ENCODE assay signal across 8 cellular contexts in the genomic region with DNA sequence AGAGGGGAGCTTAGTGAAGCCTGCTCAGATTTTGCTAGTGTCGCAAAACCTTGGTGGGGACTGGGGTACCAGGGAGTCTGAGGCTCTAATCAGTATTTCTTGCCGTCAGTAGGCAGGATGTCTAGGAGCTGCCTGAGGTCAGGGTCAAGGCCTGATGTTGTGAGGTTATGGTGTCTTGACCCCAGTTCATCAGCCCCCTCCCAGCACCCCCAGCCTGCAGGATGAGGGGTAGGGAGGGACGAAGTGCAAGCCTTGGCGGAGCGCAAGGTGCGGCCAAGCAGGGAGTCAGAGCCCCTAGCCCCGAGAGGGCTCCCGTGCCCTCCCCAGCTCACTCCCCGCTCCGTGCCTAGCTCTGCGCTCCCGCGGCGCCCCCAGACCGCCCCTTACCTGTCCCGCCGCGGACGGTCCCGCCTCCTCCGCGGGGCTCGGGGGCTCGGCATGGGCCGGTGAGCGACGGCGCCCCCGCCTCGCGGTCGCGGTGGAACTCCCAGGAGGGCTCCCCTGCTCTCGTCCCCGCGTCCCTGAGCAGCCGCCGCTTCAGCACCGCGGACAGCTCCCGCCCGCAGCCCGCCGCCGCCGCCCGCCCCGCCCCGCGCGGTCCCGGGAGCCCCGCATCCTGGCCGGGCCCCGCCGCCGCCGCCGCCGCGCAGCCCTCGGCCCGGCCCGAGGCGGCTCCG. TPM values are rescaled to one million over a fixed set of nuclear protein-coding genes. Genes with fewer than 3 reads are reported as not detected.
A peak's percentile ranks its signal among the peaks of the same experiment; 100 is the strongest.
DNase-seq lines count a peak whose midpoint lies in the region; ATAC-seq and TF ChIP-seq lines count a peak whose summit lies in the region.

No MANE protein-coding gene starts in this region.

- no peaks in the 10 kb centered on the region for H3K27me3 ChIP-seq in aorta (ENCODE audit: control insufficient read depth in 1 of 2, insufficient read depth in 2 of 2, low read length in 1 of 2)

- ATAC-seq in aorta (ENCODE audit: low FRiP score) = peak; percentile 68
- no peak for ATAC-seq in HG02885 (IDR thresholded peaks at IDR 0.05; ENCODE audit: poor library complexity, unreplicated experiment)

- 3 to 4% methylated on average over 27 to 66 of the region's 66 CpGs for WGBS in aorta, 2 donors

- DNase-seq in GM20000 (ENCODE audit: low spot score) (peak; percentile 89), dermis blood vessel endothelial cell (peak; percentile 40), mucosa of gallbladder (ENCODE audit: low spot score) (peak; percentile 21), aorta (peak in 1 of 2 donors; percentile 81), cortex of kidney (lab: John Stamatoyannopoulos, UW) (no peak), NCI-H446 treated with DMSO at 0.1 percent for 48 hours (lab: John Stamatoyannopoulos, UW) (no peak)
- peak; percentile 64 for DNase-seq in activated CD4-positive, CD25-positive, alpha-beta regulatory T cell treated with anti-CD3 and anti-CD28 coated beads, Interleukin-2, amount 50 U/mL, for 72 hours

- peaks cover 2% of the 10 kb centered on the region for H3K9me3 ChIP-seq in aorta (ENCODE audit: control insufficient read depth, low read length)

- intact Hi-C loops in aorta (cut with DNase I) = no loop called here

- H3K4me3 ChIP-seq in aorta (ENCODE audit: low read length in 2 of 2) = no peak overlapping the region

- H3K4me1 ChIP-seq in aorta (ENCODE audit: control insufficient read depth in 1 of 2, insufficient read depth in 2 of 2, low read length in 2 of 2) = no peaks in the 10 kb centered on the region

- TF ChIP-seq CTCF in GM20000 (IDR thresholded peaks at IDR 0.05; ENCODE audit: extremely low read depth, missing control alignments) = no peak

- no peaks in the 10 kb centered on the region for H3K36me3 ChIP-seq in aorta (ENCODE audit: control insufficient read depth in 1 of 2, insufficient read depth in 2 of 2, low read length in 1 of 2)

- H3K27ac ChIP-seq in aorta (ENCODE audit: low read depth in 1 of 2, low read length in 2 of 2) = no peak overlapping the region

RNA-seq across cellular contexts. Expression of a gene that starts 0.3 kb away (rescaled TPM):
- total RNA-seq in dermis blood vessel endothelial cell (not detected in 2 replicates), mucosa of gallbladder (0.26 TPM), aorta (1 to 10 TPM in 1 of 2 donors, under 1 TPM in 1; 0.94 to 1.2 TPM)
- under 1 TPM; 0.38 to 0.64 TPM for polyA plus RNA-seq in aorta

Comparison
In these comparisons a context has a peak if more than half of its experiments do, and no peak if none do; other contexts are left out.
1. DNase-seq: peak in GM20000 (single experiment), activated CD4-positive, CD25-positive, alpha-beta regulatory T cell treated with anti-CD3 and anti-CD28 coated beads, Interleukin-2, amount 50 U/mL, for 72 hours (single experiment), dermis blood vessel endothelial cell (single experiment) and mucosa of gallbladder (single experiment); none in cortex of kidney (single experiment) and NCI-H446 treated with DMSO at 0.1 percent for 48 hours (single experiment).